In the genomic region with DNA sequence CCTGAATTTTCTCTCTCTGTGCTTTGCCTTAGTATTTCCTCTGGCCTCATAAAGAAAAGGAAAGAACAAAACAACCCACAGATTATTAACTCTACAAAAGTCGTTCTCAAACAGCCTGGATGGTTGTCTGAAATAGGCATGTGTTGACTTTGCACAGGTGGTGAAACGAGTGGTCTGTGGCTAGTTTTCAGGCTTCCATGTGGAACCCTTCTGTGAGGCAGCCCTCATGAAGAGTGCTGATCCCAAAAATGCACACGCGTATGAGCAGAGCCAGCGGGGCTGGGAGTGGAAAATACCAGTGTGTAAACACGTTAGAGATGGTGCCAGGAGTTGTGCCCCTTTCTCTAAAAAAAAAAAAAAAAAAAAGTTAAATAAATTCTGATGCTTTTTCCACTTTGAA, we compare ENCODE assay signal across 1 cellular context.
TF ChIP-seq lines count a peak whose summit lies in the region.

No MANE protein-coding gene starts in this region.

TF ChIP-seq in IMR-90, 13 proteins besides CTCF, POLR2A, EP300 and RAD21 (continued from another document):
- no peak for TF ChIP-seq USF2 (IDR thresholded peaks at IDR 0.05; ENCODE audit: low read depth, low read length)
- no peak for TF ChIP-seq SMC3 (IDR thresholded peaks at IDR 0.05; ENCODE audit: low read depth, low read length)
- TF ChIP-seq, protein P1, sequence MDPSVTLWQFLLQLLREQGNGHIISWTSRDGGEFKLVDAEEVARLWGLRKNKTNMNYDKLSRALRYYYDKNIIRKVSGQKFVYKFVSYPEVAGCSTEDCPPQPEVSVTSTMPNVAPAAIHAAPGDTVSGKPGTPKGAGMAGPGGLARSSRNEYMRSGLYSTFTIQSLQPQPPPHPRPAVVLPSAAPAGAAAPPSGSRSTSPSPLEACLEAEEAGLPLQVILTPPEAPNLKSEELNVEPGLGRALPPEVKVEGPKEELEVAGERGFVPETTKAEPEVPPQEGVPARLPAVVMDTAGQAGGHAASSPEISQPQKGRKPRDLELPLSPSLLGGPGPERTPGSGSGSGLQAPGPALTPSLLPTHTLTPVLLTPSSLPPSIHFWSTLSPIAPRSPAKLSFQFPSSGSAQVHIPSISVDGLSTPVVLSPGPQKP (IDR thresholded peaks at IDR 0.05; ENCODE audit: borderline replicate concordance, low read depth, low read length): no peak
- no peak for TF ChIP-seq BHLHE40 (IDR thresholded peaks at IDR 0.05; ENCODE audit: low read depth, low read length)
- TF ChIP-seq NFE2L2 (IDR thresholded peaks at IDR 0.05; ENCODE audit: low read depth, low read length): no peak
- no peak for TF ChIP-seq RCOR1 (IDR thresholded peaks at IDR 0.05; ENCODE audit: insufficient replicate concordance, low read length)
- no peak for TF ChIP-seq MXI1 (IDR thresholded peaks at IDR 0.05; ENCODE audit: borderline replicate concordance, low read depth, low read length)
- TF ChIP-seq MAFK (IDR thresholded peaks at IDR 0.05; ENCODE audit: low read depth, low read length): no peak
- no peak for TF ChIP-seq RFX5 (IDR thresholded peaks at IDR 0.05; ENCODE audit: low read depth, low read length)
